Comparison of ENCODE assay signal across 1 cellular context in the genomic region with DNA sequence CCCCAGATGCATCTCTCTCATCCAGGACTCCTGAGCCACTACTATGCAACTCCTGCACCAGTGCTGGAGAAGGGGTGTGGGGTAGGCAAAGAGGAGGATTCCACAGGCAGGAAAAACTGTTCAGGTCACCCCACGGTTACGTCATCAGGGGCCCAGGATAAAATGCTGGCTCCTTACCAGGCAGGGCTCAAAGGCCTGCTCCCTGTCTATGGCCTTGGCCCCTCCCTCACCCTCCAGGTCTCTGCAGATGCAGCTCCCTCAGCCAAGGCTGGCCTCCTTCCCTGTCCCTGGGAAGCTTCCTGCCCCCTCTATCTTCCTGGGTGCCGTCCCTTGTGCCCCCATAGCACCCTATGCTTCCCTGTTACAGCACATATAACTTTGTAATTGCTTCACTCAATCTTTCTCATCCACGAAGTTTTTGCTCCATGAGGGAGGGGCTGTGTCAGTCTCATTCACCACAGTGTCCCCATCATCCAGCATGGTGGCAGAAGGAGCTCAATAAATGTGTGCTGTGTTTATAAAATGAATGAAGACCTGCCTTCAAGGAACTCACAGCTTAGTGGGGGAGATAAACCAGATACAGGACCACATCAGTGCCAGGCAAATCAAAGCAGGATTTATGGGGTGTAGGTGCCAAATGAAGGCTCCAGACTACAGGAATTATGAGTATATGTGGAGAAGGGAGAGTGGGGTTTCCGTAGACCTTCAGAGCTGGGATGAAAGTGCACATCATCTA.
TF ChIP-seq lines count a peak whose summit lies in the region.

No MANE protein-coding gene starts in this region.

TF ChIP-seq in SK-N-SH, 30 proteins besides CTCF, POLR2A, EP300 and RAD21 (continued from another document):
- TF ChIP-seq, protein P1, sequence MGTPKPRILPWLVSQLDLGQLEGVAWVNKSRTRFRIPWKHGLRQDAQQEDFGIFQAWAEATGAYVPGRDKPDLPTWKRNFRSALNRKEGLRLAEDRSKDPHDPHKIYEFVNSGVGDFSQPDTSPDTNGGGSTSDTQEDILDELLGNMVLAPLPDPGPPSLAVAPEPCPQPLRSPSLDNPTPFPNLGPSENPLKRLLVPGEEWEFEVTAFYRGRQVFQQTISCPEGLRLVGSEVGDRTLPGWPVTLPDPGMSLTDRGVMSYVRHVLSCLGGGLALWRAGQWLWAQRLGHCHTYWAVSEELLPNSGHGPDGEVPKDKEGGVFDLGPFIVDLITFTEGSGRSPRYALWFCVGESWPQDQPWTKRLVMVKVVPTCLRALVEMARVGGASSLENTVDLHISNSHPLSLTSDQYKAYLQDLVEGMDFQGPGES (IDR thresholded peaks at IDR 0.05; ENCODE audit: low read depth, low read length) = no peak
